Comparison of ENCODE assay signal across 30 cellular contexts in the genomic region with DNA sequence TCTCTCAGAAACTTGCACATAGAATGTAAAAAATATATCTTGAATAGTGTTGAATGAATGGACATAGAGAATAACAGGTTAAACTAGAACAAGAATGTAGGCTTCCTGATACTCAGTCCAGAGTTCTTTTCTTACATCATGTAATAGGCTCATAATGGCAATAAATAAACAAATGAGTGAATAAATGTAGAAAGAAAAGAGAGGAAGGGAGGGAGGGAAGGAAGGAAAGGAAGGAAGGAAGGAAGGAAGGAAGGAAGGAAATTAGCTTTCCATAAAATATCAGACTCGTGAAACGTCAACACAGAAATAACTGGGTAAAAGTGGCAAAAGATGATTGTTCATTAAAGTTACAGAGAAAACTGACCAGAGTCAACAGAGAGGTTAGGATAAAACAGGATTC.
A peak's percentile ranks its signal among the peaks of the same experiment; 100 is the strongest.
DNase-seq lines count a peak whose midpoint lies in the region; ATAC-seq and TF ChIP-seq lines count a peak whose summit lies in the region.
"Had no signal": no experiment of that assay in that cellular context is flagged by ENCODE, and none has a peak within 500 bp of the region (broad histone marks: within the 10 kb centered on the region; RNA-seq: fewer than 3 reads in every experiment).

No MANE protein-coding gene starts in this region.

- CTCF ChIA-PET in A673 (lab: Charles Lee) (interaction anchor here (0.7 to 1.6 kb wide), 4 partner anchors 92 to 835 kb away, joined by 3 to 10 read pairs (median 4); no protein-coding TSS in a partner anchor), Caco-2 (lab: Charles Lee) (no interaction called here)

- H3K9me3 Mint-ChIP-seq in Caco-2 (ENCODE audit: unreplicated experiment): no peaks in the 10 kb centered on the region
- H3K9me3 Mint-ChIP-seq: CD4-positive, alpha-beta T cell had no signal

- H3K27ac ChIP-seq in A673 (ENCODE audit: low read depth, low read length, poor library complexity, severe bottlenecking) (peak overlapping the region; percentile 99), SK-N-MC (peak overlapping the region; percentile 100)
- H3K27ac ChIP-seq: 22Rv1; A549; BLaER1; BLaER1 treated with 17β-estradiol and CSF1 and Interleukin-3, amounts not matched to agents 10 nM and 100 nM; C4-2B had no signal

- no peaks in the 10 kb centered on the region for H3K9me3 ChIP-seq in A673 (ENCODE audit: low read depth, low read length, poor library complexity, severe bottlenecking)
- no peaks in the 10 kb centered on the region for H3K9me3 ChIP-seq in SK-N-MC (ENCODE audit: low read depth, low read length)
- H3K9me3 ChIP-seq in Caco-2: 0 out of 2 replicates have a peak, but pooled peaks cover 6% of the 10 kb centered on the region
- H3K9me3 ChIP-seq: A549; BE2C; BLaER1; BLaER1 treated with 17β-estradiol and CSF1 and Interleukin-3, amounts not matched to agents 10 nM and 100 nM had no signal

- H3K36me3 ChIP-seq in A673 (ENCODE audit: insufficient read depth, low read length, poor library complexity, severe bottlenecking): peaks cover 13% of the 10 kb centered on the region
- H3K36me3 ChIP-seq in SK-N-MC (ENCODE audit: insufficient read depth, low read length): no peaks in the 10 kb centered on the region
- H3K36me3 ChIP-seq in Caco-2 (ENCODE audit: control insufficient read depth, insufficient read depth, low read length): no peaks in the 10 kb centered on the region
- H3K36me3 ChIP-seq: BE2C; BLaER1; BLaER1 treated with 17β-estradiol and CSF1 and Interleukin-3, amounts not matched to agents 10 nM and 100 nM had no signal

- no peaks in the 10 kb centered on the region for H3K36me3 Mint-ChIP-seq in Caco-2 (ENCODE audit: insufficient read depth, unreplicated experiment)
- H3K36me3 Mint-ChIP-seq: CD14-positive monocyte; CD4-positive, alpha-beta memory T cell; CD4-positive, CD25-positive, alpha-beta regulatory T cell; CD8-positive, alpha-beta memory T cell; CD8-positive, alpha-beta T cell had no signal

- H3K4me3 ChIP-seq in A673 (ENCODE audit: low read depth, low read length, poor library complexity, severe bottlenecking) (no peak overlapping the region), SK-N-MC (peak overlapping the region; percentile 40), Caco-2 (ENCODE audit: low read depth, low read length) (no peak overlapping the region)
- H3K4me3 ChIP-seq: A549; BLaER1; BLaER1 treated with 17β-estradiol and CSF1 and Interleukin-3, amounts not matched to agents 10 nM and 100 nM had no signal

- no peaks in the 10 kb centered on the region for H3K4me1 Mint-ChIP-seq in Caco-2 (ENCODE audit: low read depth, unreplicated experiment)
- H3K4me1 Mint-ChIP-seq: B cell; CD14-positive monocyte; CD4-positive, alpha-beta memory T cell; CD4-positive, CD25-positive, alpha-beta regulatory T cell; CD8-positive, alpha-beta memory T cell had no signal

- H3K27me3 Mint-ChIP-seq in Caco-2 (ENCODE audit: insufficient read depth, unreplicated experiment): no peaks in the 10 kb centered on the region
- H3K27me3 Mint-ChIP-seq: B cell; CD4-positive, alpha-beta memory T cell; CD4-positive, alpha-beta T cell; CD4-positive, CD25-positive, alpha-beta regulatory T cell; CD8-positive, alpha-beta memory T cell had no signal

- no peak for TF ChIP-seq CTCF in A673 (conservative IDR thresholded peaks at IDR 0.05; ENCODE audit: low read depth, low read length)
- no peak for TF ChIP-seq CTCF in Caco-2 (IDR thresholded peaks at IDR 0.05; ENCODE audit: insufficient read depth in 1 of 2, low read depth in 1 of 2, low read length in 1 of 2, severe bottlenecking in 1 of 2, unreplicated experiment in 1 of 2)

- H3K27ac Mint-ChIP-seq in Caco-2 (ENCODE audit: unreplicated experiment): no peak overlapping the region
- H3K27ac Mint-ChIP-seq: B cell; CD14-positive monocyte; CD4-positive, alpha-beta memory T cell; CD4-positive, alpha-beta T cell; CD4-positive, CD25-positive, alpha-beta regulatory T cell; CD8-positive, alpha-beta memory T cell; CD8-positive, alpha-beta T cell had no signal

- H3K9ac ChIP-seq in SK-N-MC (ENCODE audit: insufficient read length): peak overlapping the region; percentile 76
- H3K9ac ChIP-seq: BLaER1; BLaER1 treated with 17β-estradiol and CSF1 and Interleukin-3, amounts not matched to agents 10 nM and 100 nM had no signal

- no peak overlapping the region for H3K4me3 Mint-ChIP-seq in Caco-2 (ENCODE audit: unreplicated experiment)
- H3K4me3 Mint-ChIP-seq: B cell; CD14-positive monocyte; CD4-positive, alpha-beta memory T cell; CD4-positive, alpha-beta T cell; CD8-positive, alpha-beta memory T cell; CD8-positive, alpha-beta T cell had no signal

- ATAC-seq in esophagus mucosa: no peak
- ATAC-seq: A549; CD8-positive, alpha-beta T cell had no signal

- POLR2A ChIA-PET in A673 (lab: Charles Lee; ENCODE audit: low non-redundant PET): interaction anchor here (0.6 to 1.1 kb wide), 6 partner anchors 93 to 836 kb away, joined by 3 to 25 read pairs (median 3); no protein-coding TSS in a partner anchor
- POLR2A ChIA-PET in Caco-2 (lab: Charles Lee): no interaction called here

- H3K27me3 ChIP-seq in A673 (replicated peaks; ENCODE audit: insufficient read depth, low read depth, low read length, poor library complexity) (no peaks in the 10 kb centered on the region), Caco-2 (replicated peaks; ENCODE audit: control insufficient read depth, insufficient read depth, low read length) (no peaks in the 10 kb centered on the region)
- H3K27me3 ChIP-seq: BE2C; BLaER1; BLaER1 treated with 17β-estradiol and CSF1 and Interleukin-3, amounts not matched to agents 10 nM and 100 nM had no signal

- no TSS peak for BruUV-seq in A673 (replicated peaks; lab: Mats Ljungman, UMichigan)
- BruUV-seq in Caco-2 (replicated peaks; lab: Mats Ljungman, UMichigan): no TSS peak

- peak; percentile 98 for DNase-seq in A673 (ENCODE audit: low spot score)
- peak; percentile 86 for DNase-seq in SK-N-MC (ENCODE audit: low read depth, low spot score)
- no peak for DNase-seq in Caco-2
- DNase-seq: 8988T; ACHN; AML-193; BE2C; C1 segment of cervical spinal cord; Calu3; CD4-positive, alpha-beta memory T cell; CD4-positive, alpha-beta T cell; CD4-positive, CD25-positive, alpha-beta regulatory T cell; CD8-positive, alpha-beta memory T cell; CD8-positive, alpha-beta T cell; COR-L47; DMS 273 treated with DMSO at 0.1 percent for 48 hours; DMS153; DMS53; DMS79; DMS79 treated with DMSO at 0.1 percent for 48 hours; DND-41; EL had no signal

- intact Hi-C loops in A673 (cut with micrococcal nuclease; ENCODE audit: unreplicated experiment): loop anchor here (1.0 to 2.0 kb wide), 5 partner anchors 92 to 671 kb away; no protein-coding TSS in a partner anchor
- intact Hi-C loops in Caco-2 (cut with micrococcal nuclease; ENCODE audit: unreplicated experiment): no loop called here

- peaks cover 54% of the 10 kb centered on the region for H3K4me1 ChIP-seq in A673 (ENCODE audit: insufficient read depth, low read length, poor library complexity, severe bottlenecking)
- H3K4me1 ChIP-seq in Caco-2: no peaks in the 10 kb centered on the region
- H3K4me1 ChIP-seq: A549, BE2C, BLaER1 had no signal

Comparison
In these comparisons a context has a peak if more than half of its experiments do, and no peak if none do; other contexts are left out.
1. DNase-seq: peak in A673 (single experiment) and SK-N-MC (single experiment); none in Caco-2 (0 of 2).